In genomic region chr9:6007770-6008168, GRCh38 we compare ENCODE assay signal across 8 cellular contexts. TPM values are rescaled to one million over a fixed set of nuclear protein-coding genes. Genes with fewer than 3 reads are reported as not detected.
A peak's percentile ranks its signal among the peaks of the same experiment; 100 is the strongest.
DNase-seq lines count a peak whose midpoint lies in the region; ATAC-seq, FAIRE-seq and TF ChIP-seq lines count a peak whose summit lies in the region.

No MANE protein-coding gene starts in this region.

- H3K27me3 ChIP-seq in ectodermal cell (ENCODE audit: control insufficient read depth, insufficient read depth, low read length, poor library complexity, severe bottlenecking), result no peaks in the 10 kb centered on the region

- H3K4me3 ChIP-seq in A549 (peak overlapping the region; percentile 98), ectodermal cell (ENCODE audit: insufficient read depth, low read depth, low read length) (peak overlapping the region; percentile 82)

- H3K4me3 Mint-ChIP-seq in memory B cell, result peak overlapping the region; percentile 97

- H3K4me1 ChIP-seq in A549 (peaks cover 18% of the 10 kb centered on the region; the same call in 2 of the 3 replicates), ectodermal cell (ENCODE audit: control insufficient read depth, insufficient read depth, low read length) (no peaks in the 10 kb centered on the region)

- peaks cover 11% of the 10 kb centered on the region for H3K36me3 Mint-ChIP-seq in memory B cell

- no peaks in the 10 kb centered on the region for H3K36me3 ChIP-seq in ectodermal cell (ENCODE audit: control insufficient read depth, insufficient read depth, low read length)

- peaks cover 18% of the 10 kb centered on the region for H3K4me1 Mint-ChIP-seq in memory B cell

- peak overlapping the region; percentile 90 for H3K4me2 ChIP-seq in A549

- TF ChIP-seq RAD21 in A549 (conservative IDR thresholded peaks at IDR 0.05 in 1 of 2, IDR thresholded peaks at IDR 0.05 in 1 of 2), result no peak

- TF ChIP-seq POLR2A in A549 (IDR thresholded peaks at IDR 0.05; ENCODE audit: low read length), result peak; percentile 25; the same call in 1 of the 2 replicates

- DNase-seq in A549 (ENCODE audit: low read depth in 1 of 2, low spot score in 1 of 2), result peak; percentile 38 to 82
- peak; percentile 50 for DNase-seq in NCI-H446 treated with DMSO at 0.1 percent for 48 hours (lab: John Stamatoyannopoulos, UW)
- peak; percentile 68 to 76 for DNase-seq in activated CD4-positive, alpha-beta T cell treated with anti-CD3 and anti-CD28 coated beads, Interleukin-2, amount 50 U/mL, for 48 hours
- DNase-seq in memory B cell (ENCODE audit: low spot score in 2 of 2), result peak in 1 of 2 donors; percentile 86
- peak; percentile 69 for DNase-seq in stimulated activated CD8-positive, alpha-beta memory T cell treated with anti-CD3 and anti-CD28 coated beads, Interleukin-12 subunit alpha, Interleukin-12 subunit beta, amount 100 ng/mL, for 4 hours (ENCODE audit: low read depth)

- no peaks in the 10 kb centered on the region for H3K9me3 ChIP-seq in A549
- no peaks in the 10 kb centered on the region for H3K9me3 ChIP-seq in ectodermal cell (ENCODE audit: control insufficient read depth, low read length)

- H3K27me3 Mint-ChIP-seq in memory B cell, result no peaks in the 10 kb centered on the region

- WGBS in A549 (ENCODE audit: missing lambda C conversion rate), result 0% methylated on average over 2 of the region's 54 CpGs
- 0% methylated on average over 36 to 54 of the region's 54 CpGs for WGBS in ectodermal cell, 2 experiments

- CTCF ChIA-PET in A549 (lab: Yijun Ruan, JAX), result interaction anchor here (1.0 to 3.3 kb wide), 5 partner anchors 12 to 137 kb away, joined by 3 to 14 read pairs (median 6); no protein-coding TSS in a partner anchor

- TF ChIP-seq EP300 in A549 (IDR thresholded peaks at IDR 0.05), result no peak

- POLR2A ChIA-PET in A549 (lab: Yijun Ruan, JAX), result interaction anchor here (0.8 to 1.9 kb wide), 13 partner anchors 8 to 674 kb away, joined by 3 to 7 read pairs (median 5); partner anchors contain the start of genes ERMP1 and RANBP6

- ATAC-seq in A549 (peak; percentile 82 to 83), GM18519 (IDR thresholded peaks at IDR 0.05; ENCODE audit: low FRiP score, unreplicated experiment) (peak; percentile 24), HG03060 (IDR thresholded peaks at IDR 0.05; ENCODE audit: low read depth, unreplicated experiment) (peak; percentile 2), memory B cell (ENCODE audit: low read depth) (peak; percentile 55)

- H3K27ac Mint-ChIP-seq in memory B cell, result peak overlapping the region; percentile 87

- H3K27ac ChIP-seq in A549 (peak overlapping the region; percentile 98), ectodermal cell (ENCODE audit: insufficient read depth, low read depth, low read length, poor library complexity, severe bottlenecking) (peak overlapping the region; percentile 92)

- no peak for FAIRE-seq in A549 (lab: Jason Lieb, UNC)

- no peak for TF ChIP-seq CTCF in A549 (IDR thresholded peaks at IDR 0.05)

- H3K9me3 Mint-ChIP-seq in memory B cell, result no peaks in the 10 kb centered on the region

TF ChIP-seq in A549, 52 proteins besides CTCF, POLR2A, EP300 and RAD21:
- TF ChIP-seq BCL3 (IDR thresholded peaks at IDR 0.05), result 0 out of 3 replicates have a peak, but pooled peaks have one; percentile 20
- TF ChIP-seq, protein P1, sequence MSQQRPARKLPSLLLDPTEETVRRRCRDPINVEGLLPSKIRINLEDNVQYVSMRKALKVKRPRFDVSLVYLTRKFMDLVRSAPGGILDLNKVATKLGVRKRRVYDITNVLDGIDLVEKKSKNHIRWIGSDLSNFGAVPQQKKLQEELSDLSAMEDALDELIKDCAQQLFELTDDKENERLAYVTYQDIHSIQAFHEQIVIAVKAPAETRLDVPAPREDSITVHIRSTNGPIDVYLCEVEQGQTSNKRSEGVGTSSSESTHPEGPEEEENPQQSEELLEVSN (IDR thresholded peaks at IDR 0.05; ENCODE audit: borderline replicate concordance, low read depth), result no peak

RNA-seq across cellular contexts. Expression of gene RANBP6, which starts 7.7 kb away (rescaled TPM):
- 16.4 and 17.4 TPM in 2 replicates for polyA plus RNA-seq in A549 (2011; rRNA removed)
- polyA plus RNA-seq in A549 (2012; cell fraction: cytosol; rRNA removed), result 2.7 TPM in 2 replicates
- polyA plus RNA-seq in A549 (2012; cell fraction: nucleus; rRNA removed), result 2.1 and 3.3 TPM in 2 replicates
- polyA plus RNA-seq in A549 (2017; fragmentation: RNase III; extraction: RNeasy Plus Mini Kit Qiagen cat#74134 plus additional on column Dnase treatment), result 19.3 to 22.7 TPM (median 19.6 TPM) in 3 replicates
- 7.1 and 8.1 TPM in 2 replicates for polyA minus RNA-seq in A549 (2011; rRNA and poly(A)+ RNA removed)
- polyA plus RNA-seq in ectodermal cell (2013, experiment 1 of 4), result 36.6 TPM
- polyA plus RNA-seq in ectodermal cell (2013, experiment 2 of 4), result 39.1 TPM
- polyA plus RNA-seq in ectodermal cell (2013, experiment 3 of 4), result 32.4 TPM
- 39.0 TPM for polyA plus RNA-seq in ectodermal cell (2013, experiment 4 of 4)

Comparison
In these comparisons a context has a peak if more than half of its experiments do, and no peak if none do; other contexts are left out.
1. ATAC-seq: peak in every context shown above with its lines; median percentile 82 in A549; 55 in memory B cell; 24 in GM18519; 2 in HG03060.